ENCODE assay signal across 10 cellular contexts in the genomic region with DNA sequence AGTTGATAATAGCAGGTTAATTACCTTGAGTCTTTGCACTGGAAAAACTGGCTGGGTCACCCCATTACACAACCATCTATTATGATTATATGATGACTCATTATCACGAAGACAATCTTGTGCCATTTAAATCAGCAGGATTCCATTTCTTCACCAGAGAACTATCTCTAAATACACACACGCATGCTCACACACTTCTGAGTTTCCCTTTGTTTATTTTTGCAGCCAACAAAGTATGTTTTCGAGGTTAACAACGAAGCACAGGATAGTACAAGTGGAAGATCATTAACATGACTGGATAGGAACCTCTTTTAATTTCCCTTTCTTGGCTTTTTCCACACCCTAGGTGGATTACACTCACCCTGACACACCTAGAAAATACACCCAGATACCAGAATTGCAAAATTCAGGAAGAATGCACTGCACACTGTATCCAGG. TPM values are rescaled to one million over a fixed set of nuclear protein-coding genes. Genes with fewer than 3 reads are reported as not detected.
DNase-seq lines count a peak whose midpoint lies in the region; ATAC-seq and TF ChIP-seq lines count a peak whose summit lies in the region.
"Had no signal": no experiment of that assay in that cellular context is flagged by ENCODE, and none has a peak within 500 bp of the region (broad histone marks: within the 10 kb centered on the region; RNA-seq: fewer than 3 reads in every experiment).

No MANE protein-coding gene starts in this region.

- ATAC-seq in GM18511 (IDR thresholded peaks at IDR 0.05; ENCODE audit: unreplicated experiment) (no peak), GM19467 (IDR thresholded peaks at IDR 0.05; ENCODE audit: unreplicated experiment) (no peak)

- peaks cover 33% of the 10 kb centered on the region for H3K4me1 ChIP-seq in ACC112 (ENCODE audit: control insufficient read depth, insufficient read depth, low read length, unreplicated experiment)
- peaks cover 25% of the 10 kb centered on the region for H3K4me1 ChIP-seq in HUES48 (ENCODE audit: control insufficient read depth, insufficient read depth, low read length)
- H3K4me1 ChIP-seq in BE2C: no peaks in the 10 kb centered on the region

- H3K27ac ChIP-seq in ACC112 (ENCODE audit: low read depth, low read length): peak overlapping the region; percentile 58
- peak overlapping the region; percentile 95 for H3K27ac ChIP-seq in HUES48 (ENCODE audit: low read depth, low read length)

- no peak overlapping the region for H3K9ac ChIP-seq in HUES48 (ENCODE audit: low read depth, low read length)

- no peaks in the 10 kb centered on the region for H3K9me3 ChIP-seq in HUES48 (ENCODE audit: control insufficient read depth, insufficient read depth, low read length)
- H3K9me3 ChIP-seq in BE2C: no peaks in the 10 kb centered on the region

- H3K4me3 ChIP-seq in ACC112 (ENCODE audit: low read depth, low read length) (peak overlapping the region; percentile 53), HUES48 (ENCODE audit: low read depth, low read length) (no peak overlapping the region), BE2C (ENCODE audit: low read depth, low read length) (no peak overlapping the region)

- no peak overlapping the region for H2AFZ ChIP-seq in ACC112 (ENCODE audit: low read length, unreplicated experiment)

- H3K36me3 ChIP-seq in ACC112 (ENCODE audit: insufficient read depth, low read length) (no peaks in the 10 kb centered on the region), HUES48 (ENCODE audit: control insufficient read depth, insufficient read depth, low read length) (peaks cover 20% of the 10 kb centered on the region), BE2C (no peaks in the 10 kb centered on the region)

- no peaks in the 10 kb centered on the region for H3K79me2 ChIP-seq in ACC112 (ENCODE audit: control insufficient read depth, insufficient read depth, low read length, unreplicated experiment)

- no peak for TF ChIP-seq CTCF in BE2C (IDR thresholded peaks at IDR 0.05; ENCODE audit: low read depth, low read length)

- DNase-seq in amniotic epithelial cell (ENCODE audit: low read depth): peak; percentile 85
- DNase-seq in kidney tubule cell (ENCODE audit: low spot score): peak; percentile 74
- DNase-seq in AML-193 (lab: John Stamatoyannopoulos, UW): no peak
- DNase-seq in BE2C: no peak
- DNase-seq: activated T-cell treated with anti-CD3 and anti-CD28 coated beads, Interleukin-2, amount 50 U/mL, for 48 hours; stimulated activated CD4-positive, alpha-beta T cell treated with anti-CD3 and anti-CD28 coated beads, Interleukin-2, amount 100 ng/mL, for 48 hours had no signal

- H3K27me3 ChIP-seq in ACC112 (ENCODE audit: insufficient read depth, low read length) (no peaks in the 10 kb centered on the region), HUES48 (ENCODE audit: control insufficient read depth, insufficient read depth, low read length) (no peaks in the 10 kb centered on the region), BE2C (no peaks in the 10 kb centered on the region)

RNA-seq across cellular contexts. Expression of a gene that starts 18.9 kb away (rescaled TPM):
- not detected for polyA plus RNA-seq in BE2C (2012; ENCODE audit: insufficient read depth, insufficient read length, low read depth)

Comparison
In these comparisons a context has a peak if more than half of its experiments do, and no peak if none do; other contexts are left out.
1. DNase-seq: peak in amniotic epithelial cell (single experiment) and kidney tubule cell (single experiment); none in AML-193 (0 of 2) and BE2C (single experiment).